8 cellular contexts compared by ENCODE assay signal in genomic region chr7:157250605-157251228, GRCh38.
DNase-seq lines count a peak whose midpoint lies in the region; ATAC-seq, FAIRE-seq and TF ChIP-seq lines count a peak whose summit lies in the region.

No MANE protein-coding gene starts in this region.

- DNase-seq in NCI-H446 (lab: John Stamatoyannopoulos, UW) (peak; percentile 25 to 57), NCI-H446 treated with DMSO at 0.1 percent for 48 hours (lab: John Stamatoyannopoulos, UW) (no peak), NCI-H2107 treated with DMSO at 0.1 percent for 48 hours (lab: John Stamatoyannopoulos, UW; ENCODE audit: unreplicated experiment) (peak; percentile 3), epidermal melanocyte (ENCODE audit: insufficient read length, low spot score) (peak; percentile 40), natural killer cell (no peak), urothelium cell line (ENCODE audit: low spot score) (peak; percentile 44)
- DNase-seq in activated CD4-positive, alpha-beta T cell treated with anti-CD3 and anti-CD28 coated beads, Interleukin-2, amount 50 U/mL, for 4 hours: peak; percentile 29 to 42

- H3K9me3 Mint-ChIP-seq in natural killer cell: no peaks in the 10 kb centered on the region

- no peaks in the 10 kb centered on the region for H3K27me3 Mint-ChIP-seq in natural killer cell (ENCODE audit: low read depth in 2 of 2)

- intact Hi-C loops in natural killer cell (cut with micrococcal nuclease): no loop called here

- no peak for FAIRE-seq in urothelium cell line (lab: Jason Lieb, UNC)

- H3K4me3 Mint-ChIP-seq in natural killer cell: no peak overlapping the region

- peaks cover 9 to 12% of the 10 kb centered on the region in 2 donors for H3K4me1 Mint-ChIP-seq in natural killer cell

- peak overlapping the region in 1 of 2 donors; percentile 73 for H3K27ac Mint-ChIP-seq in natural killer cell

- no peaks in the 10 kb centered on the region for H3K36me3 Mint-ChIP-seq in natural killer cell

- ATAC-seq in HG02798 (IDR thresholded peaks at IDR 0.05; ENCODE audit: poor library complexity, unreplicated experiment): peak; percentile 60
- peak; percentile 74 to 91 (median 86) for ATAC-seq in natural killer cell

- peak; percentile 84 for TF ChIP-seq CTCF in natural killer cell (IDR thresholded peaks at IDR 0.05)

Comparison
In these comparisons a context has a peak if more than half of its experiments do, and no peak if none do; other contexts are left out.
1. DNase-seq: peak in NCI-H446 (2 of 2), NCI-H2107 treated with DMSO at 0.1 percent for 48 hours (single experiment), activated CD4-positive, alpha-beta T cell treated with anti-CD3 and anti-CD28 coated beads, Interleukin-2, amount 50 U/mL, for 4 hours (2 of 2), epidermal melanocyte (single experiment) and urothelium cell line (single experiment); none in NCI-H446 treated with DMSO at 0.1 percent for 48 hours (single experiment) and natural killer cell (single experiment).